In genomic region chr11:63874511-63874910, GRCh38 we compare ENCODE assay signal across 1 cellular context.
TF ChIP-seq lines count a peak whose summit lies in the region.

No MANE protein-coding gene starts in this region.

TF ChIP-seq in K562, 482 proteins besides CTCF, POLR2A, EP300 and RAD21 (continued from another document and continues in another):
- TF ChIP-seq REST (CRISPR knock-in tag; IDR thresholded peaks at IDR 0.05; ENCODE audit: low read depth) (no peak), ZNF274 (IDR thresholded peaks at IDR 0.05; ENCODE audit: borderline replicate concordance, low read depth, low read length) (no peak), HINFP (tag; conservative IDR thresholded peaks at IDR 0.05; ENCODE audit: low read depth) (no peak), ZNF311 (CRISPR knock-in tag; IDR thresholded peaks at IDR 0.05) (no peak), ZNF584 (CRISPR knock-in tag; IDR thresholded peaks at IDR 0.05; ENCODE audit: low read depth) (no peak), GATAD2A (IDR thresholded peaks at IDR 0.05) (peak; percentile 57; the same call in 1 of the 2 replicates), BRCA1 (IDR thresholded peaks at IDR 0.05) (no peak), BRCA1 (CRISPR knock-in tag; IDR thresholded peaks at IDR 0.05) (no peak), ZNF77 (CRISPR knock-in tag; IDR thresholded peaks at IDR 0.05) (no peak), SLC30A9 (CRISPR knock-in tag; IDR thresholded peaks at IDR 0.05) (no peak), ZBTB49 (CRISPR knock-in tag; IDR thresholded peaks at IDR 0.05; ENCODE audit: borderline replicate concordance) (no peak), NBN (IDR thresholded peaks at IDR 0.05; ENCODE audit: low read depth) (no peak), RBM22 (IDR thresholded peaks at IDR 0.05; ENCODE audit: low read depth, low read length, poor library complexity, severe bottlenecking) (no peak), SNIP1 (IDR thresholded peaks at IDR 0.05; ENCODE audit: low read depth) (no peak), CREB3L1 (IDR thresholded peaks at IDR 0.05; ENCODE audit: borderline replicate concordance, low read depth) (no peak), TRIM25 (IDR thresholded peaks at IDR 0.05; ENCODE audit: borderline replicate concordance) (no peak), OTX1 (CRISPR knock-in tag; IDR thresholded peaks at IDR 0.05) (no peak), TRIM28 (IDR thresholded peaks at IDR 0.05) (no peak), TCF3 (CRISPR knock-in tag; IDR thresholded peaks at IDR 0.05) (peak; percentile 47), PHF20 (IDR thresholded peaks at IDR 0.05; ENCODE audit: partially characterized antibody) (no peak), PBX2 (CRISPR knock-in tag; IDR thresholded peaks at IDR 0.05; ENCODE audit: low read depth) (no peak), PBX2 (tag; conservative IDR thresholded peaks at IDR 0.05; ENCODE audit: low read depth) (no peak), HMG20A (CRISPR knock-in tag; conservative IDR thresholded peaks at IDR 0.05) (no peak), SMAD4 (CRISPR knock-in tag; conservative IDR thresholded peaks at IDR 0.05) (0 out of 2 replicates have a peak, but pooled peaks have one; percentile 17), MCM2 (IDR thresholded peaks at IDR 0.05; ENCODE audit: low read depth) (no peak), ETV5 (CRISPR knock-in tag; IDR thresholded peaks at IDR 0.05; ENCODE audit: low read depth) (no peak), FOSL1 (tag; conservative IDR thresholded peaks at IDR 0.05) (no peak), HDAC6 (IDR thresholded peaks at IDR 0.05; ENCODE audit: low read depth, low read length) (no peak), ZNF764 (CRISPR knock-in tag; IDR thresholded peaks at IDR 0.05; ENCODE audit: low read depth) (no peak), CBFA2T2 (conservative IDR thresholded peaks at IDR 0.05) (peak; percentile 38), ZNF785 (CRISPR knock-in tag; IDR thresholded peaks at IDR 0.05) (no peak), MAZ (CRISPR knock-in tag; conservative IDR thresholded peaks at IDR 0.05 in 1 of 2, IDR thresholded peaks at IDR 0.05 in 1 of 2) (peak in 1 of 2 experiments; percentile 47; a peak in 1 of 4 replicates), ARID3B (CRISPR knock-in tag; IDR thresholded peaks at IDR 0.05; ENCODE audit: borderline replicate concordance) (no peak), MBD2 (IDR thresholded peaks at IDR 0.05; ENCODE audit: borderline replicate concordance, low read depth) (no peak), PKNOX1 (IDR thresholded peaks at IDR 0.05) (peak; percentile 48), ZNF174 (CRISPR knock-in tag; IDR thresholded peaks at IDR 0.05) (no peak), RBM17 (IDR thresholded peaks at IDR 0.05; ENCODE audit: borderline replicate concordance, low read depth, low read length) (no peak), DEAF1 (CRISPR knock-in tag; IDR thresholded peaks at IDR 0.05) (no peak), ZNF583 (CRISPR knock-in tag; IDR thresholded peaks at IDR 0.05) (peak; percentile 61; the same call in 1 of the 2 replicates), ZNF445 (CRISPR knock-in tag; IDR thresholded peaks at IDR 0.05; ENCODE audit: low read depth) (no peak), DMBX1 (CRISPR knock-in tag; IDR thresholded peaks at IDR 0.05; ENCODE audit: borderline replicate concordance) (no peak), HMGXB4 (CRISPR knock-in tag; IDR thresholded peaks at IDR 0.05) (no peak)
